In the genomic region with DNA sequence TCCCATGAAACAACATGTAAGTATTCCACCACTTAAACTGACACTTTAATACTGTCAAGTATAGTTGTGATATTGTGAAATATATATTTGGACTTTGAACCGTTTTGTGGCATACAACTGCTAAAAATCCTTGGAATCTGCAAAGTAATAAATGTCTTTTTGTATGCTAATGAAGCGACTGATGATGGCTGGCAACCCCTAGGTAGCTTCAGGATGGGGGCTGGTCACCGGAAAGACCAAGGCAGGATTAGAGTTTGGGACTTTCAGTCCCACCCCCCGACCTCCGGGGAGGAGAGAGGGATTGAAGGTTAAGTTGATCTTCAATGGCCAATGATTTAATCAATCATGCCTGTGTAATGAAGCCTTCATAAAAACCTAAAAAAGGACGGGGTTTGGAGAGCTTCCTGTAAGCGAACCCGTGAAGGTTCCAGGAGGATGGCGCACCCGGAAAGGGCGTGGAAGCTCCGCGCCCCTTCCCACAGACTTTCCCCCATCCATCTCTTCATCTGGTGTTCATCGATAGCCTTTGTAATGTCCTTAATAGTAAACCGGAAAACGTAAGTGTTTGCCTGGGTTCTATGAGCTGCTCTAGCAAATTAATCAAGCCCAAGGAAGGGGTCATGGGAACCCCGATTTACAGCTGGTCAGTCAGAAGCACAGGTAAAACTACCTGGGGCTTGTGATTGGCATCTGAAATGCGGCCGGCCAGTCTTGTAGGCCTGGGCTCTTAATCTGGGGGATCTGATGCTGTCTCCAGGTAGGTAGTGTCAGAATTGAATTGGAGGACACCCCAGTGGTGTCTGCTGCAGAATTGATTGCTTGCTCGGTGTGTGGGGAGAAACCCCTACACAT, we compare ENCODE assay signal across 1 cellular context.
TF ChIP-seq lines count a peak whose summit lies in the region.

No MANE protein-coding gene starts in this region.

TF ChIP-seq in SK-N-SH, 30 proteins besides CTCF, POLR2A, EP300 and RAD21:
- no peak for TF ChIP-seq NFIC (IDR thresholded peaks at IDR 0.05; ENCODE audit: borderline replicate concordance)
- no peak for TF ChIP-seq YY1 (IDR thresholded peaks at IDR 0.05; ENCODE audit: low read depth)
- no peak for TF ChIP-seq TCF12 (IDR thresholded peaks at IDR 0.05)
- TF ChIP-seq ZBTB33 (IDR thresholded peaks at IDR 0.05; ENCODE audit: borderline replicate concordance, low read depth) = no peak
- TF ChIP-seq, protein P1, sequence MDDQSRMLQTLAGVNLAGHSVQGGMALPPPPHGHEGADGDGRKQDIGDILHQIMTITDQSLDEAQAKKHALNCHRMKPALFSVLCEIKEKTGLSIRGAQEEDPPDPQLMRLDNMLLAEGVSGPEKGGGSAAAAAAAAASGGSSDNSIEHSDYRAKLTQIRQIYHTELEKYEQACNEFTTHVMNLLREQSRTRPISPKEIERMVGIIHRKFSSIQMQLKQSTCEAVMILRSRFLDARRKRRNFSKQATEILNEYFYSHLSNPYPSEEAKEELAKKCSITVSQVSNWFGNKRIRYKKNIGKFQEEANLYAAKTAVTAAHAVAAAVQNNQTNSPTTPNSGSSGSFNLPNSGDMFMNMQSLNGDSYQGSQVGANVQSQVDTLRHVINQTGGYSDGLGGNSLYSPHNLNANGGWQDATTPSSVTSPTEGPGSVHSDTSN (IDR thresholded peaks at IDR 0.05) = no peak
- TF ChIP-seq SMC3 (IDR thresholded peaks at IDR 0.05; ENCODE audit: low read depth, low read length) = no peak
- TF ChIP-seq CHD2 (IDR thresholded peaks at IDR 0.05; ENCODE audit: low read length, partially characterized antibody) = no peak
- TF ChIP-seq FOSL2 (IDR thresholded peaks at IDR 0.05; ENCODE audit: borderline replicate concordance, low read depth) = no peak
- no peak for TF ChIP-seq FOXM1 (IDR thresholded peaks at IDR 0.05; ENCODE audit: low read depth)
- no peak for TF ChIP-seq ELF1 (IDR thresholded peaks at IDR 0.05)
- TF ChIP-seq GATA2 (CRISPR knock-in tag; IDR thresholded peaks at IDR 0.05) = no peak
- no peak for TF ChIP-seq TEAD4 (IDR thresholded peaks at IDR 0.05; ENCODE audit: borderline replicate concordance, insufficient read depth)
